18 cellular contexts compared by ENCODE assay signal in the genomic region with DNA sequence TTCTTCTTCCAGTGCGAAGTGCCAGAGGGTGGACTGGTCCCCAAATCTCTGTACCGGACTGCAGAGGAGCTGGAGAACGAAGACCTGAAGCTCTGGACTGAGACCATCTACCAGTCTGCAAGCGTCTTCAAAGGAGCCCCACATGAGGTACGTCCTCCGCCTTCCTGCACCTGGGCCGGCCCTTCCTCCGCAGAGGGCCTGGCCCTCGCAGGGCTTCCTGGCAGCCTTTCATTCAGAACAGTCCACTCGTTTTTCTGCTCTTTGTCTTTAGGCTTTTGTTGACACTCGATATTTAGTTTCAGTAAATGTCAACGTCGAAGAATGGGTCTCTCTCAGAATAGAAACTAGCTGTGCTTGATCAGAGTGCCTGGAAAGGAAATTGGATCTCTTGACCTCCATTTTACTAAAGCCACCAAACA.
DNase-seq lines count a peak whose midpoint lies in the region; ATAC-seq and TF ChIP-seq lines count a peak whose summit lies in the region.
"Had no signal": no experiment of that assay in that cellular context is flagged by ENCODE, and none has a peak within 500 bp of the region (broad histone marks: within the 10 kb centered on the region; RNA-seq: fewer than 3 reads in every experiment).

No MANE protein-coding gene starts in this region.

- WGBS in upper lobe of left lung, 2 donors, result 73 to 80% methylated on average over 12 to 13 of the region's 13 CpGs

- H3K27ac Mint-ChIP-seq in nephron, result peak overlapping the region; percentile 56 to 79 (median 64)
- H3K27ac Mint-ChIP-seq: activated T-cell treated with anti-CD3 and anti-CD28 coated beads, Interleukin-2, amount 50 U/mL, for 24 hours had no signal

- no peak for TF ChIP-seq EP300 in upper lobe of left lung (IDR thresholded peaks at IDR 0.05)

- peaks cover 27 to 64% (median 50%) of the 10 kb centered on the region in 4 donors for H3K4me1 ChIP-seq in upper lobe of left lung
- H3K4me1 ChIP-seq: A549, foreskin keratinocyte, right lobe of liver had no signal

- peaks cover 85% of the 10 kb centered on the region for H3K36me3 Mint-ChIP-seq in nephron (ENCODE audit: low read depth)

- H3K4me3 Mint-ChIP-seq in nephron, result no peak overlapping the region
- H3K4me3 Mint-ChIP-seq: activated T-cell treated with anti-CD3 and anti-CD28 coated beads, Interleukin-2, amount 50 U/mL, for 24 hours had no signal

- no peak for ATAC-seq in upper lobe of left lung (ENCODE audit: low FRiP score in 2 of 2)
- ATAC-seq in HG03045 (IDR thresholded peaks at IDR 0.05; ENCODE audit: unreplicated experiment), result no peak
- ATAC-seq: A549; activated CD4-positive, CD25-positive, alpha-beta regulatory T cell treated with anti-CD3 and anti-CD28 coated beads, Interleukin-2, amount 50 U/mL, for 24 hours; foreskin keratinocyte had no signal

- H3K9me3 Mint-ChIP-seq in nephron, result no peaks in the 10 kb centered on the region
- H3K9me3 Mint-ChIP-seq: activated T-cell treated with anti-CD3 and anti-CD28 coated beads, Interleukin-2, amount 50 U/mL, for 24 hours had no signal

- peaks cover 37% of the 10 kb centered on the region for H3K4me1 Mint-ChIP-seq in nephron

- no peaks in the 10 kb centered on the region for H3K27me3 Mint-ChIP-seq in nephron (ENCODE audit: low read depth)
- H3K27me3 Mint-ChIP-seq: activated T-cell treated with anti-CD3 and anti-CD28 coated beads, Interleukin-2, amount 50 U/mL, for 24 hours had no signal

- DNase-seq in activated effector memory CD4-positive, alpha-beta T cell treated with anti-CD3 and anti-CD28 coated beads, Interleukin-2, amount 50 U/mL, for 16 hours, result peak; percentile 21
- DNase-seq in activated effector memory CD4-positive, alpha-beta T cell treated with Interleukin-2 at 50 U/mL for 16 hours, result no peak
- DNase-seq in SHP77 treated with DMSO at 0.1 percent for 48 hours (lab: John Stamatoyannopoulos, UW) (peak; percentile 83), upper lobe of left lung (no peak), A172 (ENCODE audit: low spot score) (no peak)
- no peak for DNase-seq in stimulated activated CD4-positive, alpha-beta T cell treated with anti-CD3 and anti-CD28 coated beads, Interleukin-15, amount 100 ng/mL, for 24 hours
- DNase-seq: activated T-cell treated with anti-CD3 and anti-CD28 coated beads, Interleukin-2, amount 50 U/mL, for 24 hours; amniotic stem cell; Calu3; effector CD8-positive, alpha-beta T cell; foreskin keratinocyte; kidney; naive B cell; right lobe of liver had no signal

- H3K36me3 ChIP-seq in upper lobe of left lung, result peaks cover 70 to 100% (median 90%) of the 10 kb centered on the region in 4 donors

- H3K27ac ChIP-seq in upper lobe of left lung, result peak overlapping the region in 3 of 4 donors; percentile 17 to 77 (median 43)
- H3K27ac ChIP-seq: A549, foreskin keratinocyte had no signal

- no peak for TF ChIP-seq POLR2A in upper lobe of left lung (IDR thresholded peaks at IDR 0.05)

- H3K4me3 ChIP-seq in upper lobe of left lung, result no peak overlapping the region
- H3K4me3 ChIP-seq: A549, right lobe of liver had no signal

- no peaks in the 10 kb centered on the region for H3K27me3 ChIP-seq in upper lobe of left lung
- H3K27me3 ChIP-seq: foreskin keratinocyte, right lobe of liver had no signal

- H3K9me3 ChIP-seq in upper lobe of left lung, result no peaks in the 10 kb centered on the region
- H3K9me3 ChIP-seq: A549, right lobe of liver had no signal

- TF ChIP-seq CTCF in nephron (IDR thresholded peaks at IDR 0.05; ENCODE audit: unreplicated experiment in 3 of 3), result no peak
- TF ChIP-seq CTCF in upper lobe of left lung (IDR thresholded peaks at IDR 0.05), result no peak

Comparison
In these comparisons a context has a peak if more than half of its experiments do, and no peak if none do; other contexts are left out.
1. DNase-seq: peak in activated effector memory CD4-positive, alpha-beta T cell treated with anti-CD3 and anti-CD28 coated beads, Interleukin-2, amount 50 U/mL, for 16 hours (single experiment) and SHP77 treated with DMSO at 0.1 percent for 48 hours (single experiment); none in activated effector memory CD4-positive, alpha-beta T cell treated with Interleukin-2 at 50 U/mL for 16 hours (single experiment), upper lobe of left lung (0 of 2), stimulated activated CD4-positive, alpha-beta T cell treated with anti-CD3 and anti-CD28 coated beads, Interleukin-15, amount 100 ng/mL, for 24 hours (single experiment) and A172 (single experiment).